In genomic region chr4:155025762-155026457, GRCh38 we compare ENCODE assay signal across 8 cellular contexts.
DNase-seq lines count a peak whose midpoint lies in the region; ATAC-seq, FAIRE-seq and TF ChIP-seq lines count a peak whose summit lies in the region.

No MANE protein-coding gene starts in this region.

- no peaks in the 10 kb centered on the region for H3K79me2 ChIP-seq in keratinocyte (ENCODE audit: control insufficient read depth, insufficient read depth, low read length)

- no peak overlapping the region for H2AFZ ChIP-seq in keratinocyte (ENCODE audit: control insufficient read depth, low read length)

- dilution Hi-C loops in keratinocyte (cut with MboI; ENCODE audit: extremely low pct_ligation_motif_present, low sequenced_read_pairs) = no loop called here

- H3K4me1 ChIP-seq in keratinocyte (ENCODE audit: control insufficient read depth, extremely low read depth, insufficient read depth, low read length) = no peaks in the 10 kb centered on the region

- H3K36me3 ChIP-seq in WERI-Rb-1 (no peaks in the 10 kb centered on the region), keratinocyte (ENCODE audit: control insufficient read depth in 2 of 2, extremely low read depth in 1 of 2, insufficient read depth in 2 of 2, low read length in 2 of 2) (no peaks in the 10 kb centered on the region)

- H3K4me3 ChIP-seq in AG10803 (ENCODE audit: low read length) = no peak overlapping the region
- H3K4me3 ChIP-seq in WERI-Rb-1 (ENCODE audit: low read depth, low read length) = no peak overlapping the region
- no peak overlapping the region for H3K4me3 ChIP-seq in keratinocyte (ENCODE audit: control insufficient read depth in 2 of 3, extremely low read depth in 1 of 3, insufficient read depth in 2 of 3, low read depth in 1 of 3, low read length in 3 of 3)

- H3K9me3 ChIP-seq in WERI-Rb-1 (ENCODE audit: severe bottlenecking) = peaks cover 8% of the 10 kb centered on the region
- no peaks in the 10 kb centered on the region for H3K9me3 ChIP-seq in keratinocyte (ENCODE audit: control insufficient read depth, low read depth, low read length)

- H3K27ac ChIP-seq in WERI-Rb-1 (no peak overlapping the region), keratinocyte (ENCODE audit: control insufficient read depth, insufficient read depth, low read length) (no peak overlapping the region)

- no peak for FAIRE-seq in keratinocyte (lab: Jason Lieb, UNC)

- peak; percentile 95 for ATAC-seq in GM18511 (IDR thresholded peaks at IDR 0.05; ENCODE audit: unreplicated experiment)
- ATAC-seq in HG03159 (IDR thresholded peaks at IDR 0.05; ENCODE audit: unreplicated experiment) = peak; percentile 96
- ATAC-seq in GM21825 (IDR thresholded peaks at IDR 0.05; ENCODE audit: unreplicated experiment) = no peak

- no peak overlapping the region for H3K4me2 ChIP-seq in keratinocyte (ENCODE audit: control insufficient read depth, extremely low read depth, insufficient read depth, low read depth, low read length)

- H3K27me3 ChIP-seq in WERI-Rb-1 (ENCODE audit: insufficient read depth, low read depth, severe bottlenecking) = no peaks in the 10 kb centered on the region
- no peaks in the 10 kb centered on the region for H3K27me3 ChIP-seq in keratinocyte (ENCODE audit: control insufficient read depth, extremely low read depth, insufficient read depth, low read length)

- no peak overlapping the region for H3K9ac ChIP-seq in keratinocyte (ENCODE audit: control insufficient read depth, extremely low read depth, insufficient read depth, low read length)

- no peaks in the 10 kb centered on the region for H4K20me1 ChIP-seq in keratinocyte (ENCODE audit: control insufficient read depth, extremely low read depth, insufficient read depth, low read length)

- TF ChIP-seq CTCF in AG10803 (conservative IDR thresholded peaks at IDR 0.05; ENCODE audit: low read length) (peak; percentile 22; the same call in 1 of the 2 replicates), WERI-Rb-1 (IDR thresholded peaks at IDR 0.05; ENCODE audit: low read depth, low read length) (peak; percentile 61), keratinocyte (optimal IDR thresholded peaks at IDR 0.05 in 1 of 3, IDR thresholded peaks at IDR 0.05 in 1 of 3, conservative IDR thresholded peaks at IDR 0.05 in 1 of 3; ENCODE audit: extremely low read depth in 1 of 3, insufficient read depth in 2 of 3, low read length in 3 of 3) (peak in 2 of 3 experiments; percentile 5 to 50)

- H3K9me1 ChIP-seq in keratinocyte (ENCODE audit: control insufficient read depth, extremely low read depth, insufficient read depth, low read length) = no peaks in the 10 kb centered on the region

- DNase-seq in AG10803 (ENCODE audit: low read depth) = no peak
- DNase-seq in WERI-Rb-1 = peak; percentile 73
- DNase-seq in keratinocyte (ENCODE audit: low read depth, low spot score) = no peak
- DNase-seq in NCI-H345 (lab: John Stamatoyannopoulos, UW) = no peak
- no peak for DNase-seq in MV-4-11 (lab: John Stamatoyannopoulos, UW)
